In the genomic region with DNA sequence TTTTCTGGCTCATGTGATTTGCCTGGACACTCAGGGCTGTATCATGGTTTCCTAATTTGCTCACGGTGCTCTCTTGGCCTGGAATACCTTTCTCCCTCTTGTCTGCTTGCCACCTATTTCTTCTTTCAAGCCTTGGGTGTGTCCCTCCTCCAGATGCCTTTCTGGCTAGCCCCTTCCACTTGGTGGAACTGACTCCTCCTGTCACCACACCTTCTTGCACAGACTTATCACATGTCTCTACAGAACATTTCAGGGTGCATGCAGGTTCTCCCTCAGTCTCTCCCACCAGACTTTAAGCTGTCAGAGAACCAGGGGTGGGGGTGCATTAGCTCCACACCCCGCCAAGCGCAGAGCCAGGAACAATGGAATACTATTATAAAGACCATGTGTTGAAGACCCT, we compare ENCODE assay signal across 12 cellular contexts. TPM values are rescaled to one million over a fixed set of nuclear protein-coding genes. Genes with fewer than 3 reads are reported as not detected.
DNase-seq lines count a peak whose midpoint lies in the region; ATAC-seq and TF ChIP-seq lines count a peak whose summit lies in the region.
"Had no signal": no experiment of that assay in that cellular context is flagged by ENCODE, and none has a peak within 500 bp of the region (broad histone marks: within the 10 kb centered on the region; RNA-seq: fewer than 3 reads in every experiment).

No MANE protein-coding gene starts in this region.

- H3K36me3 ChIP-seq in colonic mucosa: no peaks in the 10 kb centered on the region
- H3K36me3 ChIP-seq in mucosa of rectum (ENCODE audit: control insufficient read depth in 2 of 2, insufficient read depth in 2 of 2, low read length in 2 of 2): peaks cover 0 to 6% of the 10 kb centered on the region in 2 donors
- H3K36me3 ChIP-seq: gastrocnemius medialis had no signal

- peak overlapping the region; percentile 96 for H3K4me3 Mint-ChIP-seq in activated naive CD4-positive, alpha-beta T cell treated with anti-CD3 and anti-CD28 coated beads, Interleukin-2, amount 50 U/mL, for 24 hours

- no peak overlapping the region for H3K27ac Mint-ChIP-seq in activated naive CD4-positive, alpha-beta T cell treated with anti-CD3 and anti-CD28 coated beads, Interleukin-2, amount 50 U/mL, for 24 hours

- no peak for TF ChIP-seq CTCF in colonic mucosa (IDR thresholded peaks at IDR 0.05)

- ATAC-seq in HG03039 (IDR thresholded peaks at IDR 0.05; ENCODE audit: unreplicated experiment): no peak
- no peak for ATAC-seq in HG03196 (IDR thresholded peaks at IDR 0.05; ENCODE audit: unreplicated experiment)
- ATAC-seq in HG02759 (IDR thresholded peaks at IDR 0.05; ENCODE audit: unreplicated experiment): no peak
- ATAC-seq: gastrocnemius medialis, left lobe of liver had no signal

- H3K9ac ChIP-seq in colonic mucosa (ENCODE audit: low read depth in 2 of 2, low read length in 2 of 2) (peak overlapping the region in 1 of 2 donors; percentile 6), mucosa of rectum (ENCODE audit: low read depth in 1 of 2, low read length in 2 of 2) (no peak overlapping the region)

- H3K36me3 Mint-ChIP-seq in activated naive CD4-positive, alpha-beta T cell treated with anti-CD3 and anti-CD28 coated beads, Interleukin-2, amount 50 U/mL, for 24 hours: no peaks in the 10 kb centered on the region

- H3K4me3 ChIP-seq in colonic mucosa (no peak overlapping the region), mucosa of rectum (ENCODE audit: low read length in 2 of 2) (peak overlapping the region; percentile 77 to 89)

- H3K4me1 ChIP-seq in colonic mucosa (peaks cover 18% of the 10 kb centered on the region), mucosa of rectum (ENCODE audit: control insufficient read depth in 2 of 2, insufficient read depth in 2 of 2, low read length in 2 of 2) (peaks cover 38 to 50% of the 10 kb centered on the region in 2 donors)

- H3K27me3 ChIP-seq in colonic mucosa: no peaks in the 10 kb centered on the region
- no peaks in the 10 kb centered on the region for H3K27me3 ChIP-seq in mucosa of rectum (ENCODE audit: control insufficient read depth in 2 of 2, insufficient read depth in 2 of 2, low read length in 2 of 2)
- H3K27me3 ChIP-seq: gastrocnemius medialis had no signal

- H3K27me3 Mint-ChIP-seq in activated naive CD4-positive, alpha-beta T cell treated with anti-CD3 and anti-CD28 coated beads, Interleukin-2, amount 50 U/mL, for 24 hours: no peaks in the 10 kb centered on the region

- no peaks in the 10 kb centered on the region for H3K9me3 Mint-ChIP-seq in activated naive CD4-positive, alpha-beta T cell treated with anti-CD3 and anti-CD28 coated beads, Interleukin-2, amount 50 U/mL, for 24 hours

- H3K27ac ChIP-seq in colonic mucosa: no peak overlapping the region
- H3K27ac ChIP-seq in mucosa of rectum (ENCODE audit: low read depth in 2 of 2, low read length in 2 of 2): no peak overlapping the region
- H3K27ac ChIP-seq: gastrocnemius medialis had no signal

- H3K4me1 Mint-ChIP-seq in activated naive CD4-positive, alpha-beta T cell treated with anti-CD3 and anti-CD28 coated beads, Interleukin-2, amount 50 U/mL, for 24 hours: peaks cover 45% of the 10 kb centered on the region

- no peak for DNase-seq in activated naive CD4-positive, alpha-beta T cell (lab: John Stamatoyannopoulos, UW)
- DNase-seq in colonic mucosa (peak; percentile 16), NCI-H1048 (lab: John Stamatoyannopoulos, UW) (no peak)
- DNase-seq: activated CD4-positive, alpha-beta T cell treated with anti-CD3 and anti-CD28 coated beads, Interleukin-2, amount 50 U/mL, for 1 hour; activated effector memory CD4-positive, alpha-beta T cell treated with anti-CD3 and anti-CD28 coated beads, Interleukin-2, amount 50 U/mL, for 16 hours; gastrocnemius medialis had no signal

- H3K9me3 ChIP-seq in colonic mucosa (no peaks in the 10 kb centered on the region), mucosa of rectum (ENCODE audit: control insufficient read depth in 2 of 2, low read length in 2 of 2) (no peaks in the 10 kb centered on the region)
- H3K9me3 ChIP-seq: gastrocnemius medialis had no signal

- intact Hi-C loops in colonic mucosa (cut with DNase I): no loop called here

RNA-seq across cellular contexts. Expression of a gene that starts 1.9 kb away (rescaled TPM):
- total RNA-seq in colonic mucosa: 10 to 100 TPM; 20.1 to 26.9 TPM
